ENCODE assay signal across 19 cellular contexts in genomic region chr1:247084771-247085170, GRCh38.
"Had no signal": no experiment of that assay in that cellular context is flagged by ENCODE, and none has a peak within 500 bp of the region (broad histone marks: within the 10 kb centered on the region; RNA-seq: fewer than 3 reads in every experiment).

No MANE protein-coding gene starts in this region.

- H3K36me3 ChIP-seq: esophagus muscularis mucosa, gastroesophageal sphincter, heart left ventricle, left lung, lower lobe of right lung had no signal

- H3K4me1 ChIP-seq: esophagus muscularis mucosa, foreskin keratinocyte, gastroesophageal sphincter, lower lobe of right lung had no signal

- ATAC-seq: foreskin keratinocyte, gastroesophageal sphincter, heart left ventricle, left cardiac atrium, left lung, left ventricle myocardium superior, mucosa of descending colon had no signal

- H3K27me3 ChIP-seq: dorsolateral prefrontal cortex, foreskin keratinocyte, gastroesophageal sphincter, heart left ventricle, hepatocyte, left lung had no signal

- H3K4me2 ChIP-seq: hepatocyte had no signal

- H3K27ac ChIP-seq: coronary artery, dorsolateral prefrontal cortex, esophagus muscularis mucosa, foreskin keratinocyte, gastroesophageal sphincter, heart left ventricle, hepatocyte, left lung, lower lobe of right lung had no signal

- H3K4me3 Mint-ChIP-seq: mesothelial cell of epicardium had no signal

- H3K27ac Mint-ChIP-seq: mesothelial cell of epicardium had no signal

- DNase-seq: dermis blood vessel endothelial cell; dorsolateral prefrontal cortex; effector CD4-positive, alpha-beta T cell; effector memory CD4-positive, alpha-beta T cell; foreskin keratinocyte; heart left ventricle; hypothalamus; left cardiac atrium; left ventricle myocardium superior; lower lobe of right lung; mesenchymal stem cell; mucosa of descending colon; naive B cell had no signal

- H3K4me3 ChIP-seq: coronary artery, dorsolateral prefrontal cortex, esophagus muscularis mucosa, gastroesophageal sphincter, heart left ventricle, hepatocyte, left lung, lower lobe of right lung, mucosa of descending colon had no signal

- H3K4me1 Mint-ChIP-seq: mesothelial cell of epicardium had no signal

- H3K36me3 Mint-ChIP-seq: naive B cell had no signal

- H2AFZ ChIP-seq: hepatocyte had no signal

- H3K9me3 ChIP-seq: esophagus muscularis mucosa, left lung, lower lobe of right lung, mucosa of descending colon had no signal
